8 cellular contexts compared by ENCODE assay signal in the genomic region with DNA sequence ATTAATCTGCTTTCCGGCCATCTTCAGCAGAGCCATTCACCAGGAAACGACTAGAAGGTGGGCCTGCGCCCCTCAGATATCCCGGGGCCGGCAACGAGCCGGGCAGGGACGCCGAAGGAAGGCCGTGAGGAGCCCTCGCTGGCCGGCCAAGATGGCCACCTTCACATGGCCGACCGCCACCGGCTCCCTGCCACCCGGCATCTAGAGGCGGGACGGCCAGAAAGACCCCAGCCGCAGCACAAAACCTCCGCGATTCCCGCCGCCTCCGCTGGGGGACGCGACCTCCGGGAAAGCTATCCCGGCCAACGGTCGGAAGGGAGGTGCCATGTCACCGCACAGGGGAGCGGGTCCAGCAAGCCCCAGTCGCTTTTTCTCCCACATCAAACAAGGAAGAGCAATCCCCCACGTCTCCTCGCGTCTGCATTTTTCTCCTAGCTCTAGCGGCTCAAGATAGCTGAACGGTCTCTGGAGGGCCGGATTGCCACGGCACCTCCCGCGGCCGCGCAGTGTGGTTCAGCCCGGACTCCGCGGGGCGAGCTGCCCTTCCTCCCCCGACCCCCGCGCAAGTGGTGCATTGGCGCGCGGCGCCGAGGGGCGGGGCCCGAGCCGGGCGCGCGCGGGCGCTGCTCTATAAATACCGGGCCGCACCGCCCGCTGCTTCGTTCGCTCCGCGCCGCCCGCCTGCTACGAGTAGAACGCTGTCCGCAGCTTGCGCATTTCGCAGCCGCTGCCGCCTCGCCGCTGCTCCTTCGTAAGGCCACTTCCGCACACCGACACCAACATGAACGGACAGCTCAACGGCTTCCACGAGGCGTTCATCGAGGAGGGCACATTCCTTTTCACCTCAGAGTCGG. TPM values are rescaled to one million over a fixed set of nuclear protein-coding genes. Genes with fewer than 3 reads are reported as not detected.
DNase-seq lines count a peak whose midpoint lies in the region; ATAC-seq and TF ChIP-seq lines count a peak whose summit lies in the region.

A gene (plus strand): TSS at position 662 of the 854 bp plus-strand sequence. CDS start 120 bp downstream, at position 782.

- no peaks in the 10 kb centered on the region for H3K27me3 ChIP-seq in BLaER1 treated with 17β-estradiol and CSF1 and Interleukin-3, amounts not matched to agents 10 nM and 100 nM
- no peaks in the 10 kb centered on the region for H3K27me3 ChIP-seq in left lung

- H3K36me3 Mint-ChIP-seq in activated CD4-positive, alpha-beta T cell treated with anti-CD3 and anti-CD28 coated beads, Interleukin-2, amount 10 ng/mL, durations not matched to agents 24 days and 14 days (ENCODE audit: low read depth): peaks cover 46% of the 10 kb centered on the region

- intact Hi-C loops in activated CD4-positive, alpha-beta T cell treated with anti-CD3 and anti-CD28 coated beads, Interleukin-2, amount 10 ng/mL, durations not matched to agents 24 days and 14 days (cut with micrococcal nuclease): loop anchor here (1.0 to 5.0 kb wide), 6 partner anchors 23 to 211 kb away; a partner anchor contains a TSS
- intact Hi-C loops in left lung (cut with DNase I): loop anchor here in 1 of 2 donors (5.0 kb wide), 1 partner anchor 111 kb away; no protein-coding TSS in a partner anchor

- peak within 1 kb of the TSS; percentile 79 to 99 (median 91) for H3K4me3 ChIP-seq in BLaER1 treated with 17β-estradiol and CSF1 and Interleukin-3, amounts not matched to agents 10 nM and 100 nM
- H3K4me3 ChIP-seq in coronary artery (peak within 1 kb of the TSS; percentile 91), left lung (peak within 1 kb of the TSS; percentile 99)

- H3K9ac ChIP-seq in BLaER1 treated with 17β-estradiol and CSF1 and Interleukin-3, amounts not matched to agents 10 nM and 100 nM: peak within 1 kb of the TSS; percentile 96 to 100 (median 99)

- peaks cover 36% of the 10 kb centered on the region for H3K4me1 Mint-ChIP-seq in activated CD4-positive, alpha-beta T cell treated with anti-CD3 and anti-CD28 coated beads, Interleukin-2, amount 10 ng/mL, durations not matched to agents 24 days and 14 days

- peaks cover 43 to 47% (median 46%) of the 10 kb centered on the region in 11 experiments for H4K20me1 ChIP-seq in BLaER1 treated with 17β-estradiol and CSF1 and Interleukin-3, amounts not matched to agents 10 nM and 100 nM

- no peaks in the 10 kb centered on the region for H3K9me3 Mint-ChIP-seq in activated CD4-positive, alpha-beta T cell treated with anti-CD3 and anti-CD28 coated beads, Interleukin-2, amount 10 ng/mL, durations not matched to agents 24 days and 14 days

- H3K4me1 ChIP-seq in BLaER1 treated with 17β-estradiol and CSF1 and Interleukin-3, amounts not matched to agents 10 nM and 100 nM: peaks cover 54 to 66% (median 61%) of the 10 kb centered on the region in 10 experiments
- peaks cover 24 to 72% of the 10 kb centered on the region in 2 donors for H3K4me1 ChIP-seq in left lung

- peak within 1 kb of the TSS; percentile 98 for H3K27ac Mint-ChIP-seq in activated CD4-positive, alpha-beta T cell treated with anti-CD3 and anti-CD28 coated beads, Interleukin-2, amount 10 ng/mL, durations not matched to agents 24 days and 14 days

- H3K4me3 Mint-ChIP-seq in activated CD4-positive, alpha-beta T cell treated with anti-CD3 and anti-CD28 coated beads, Interleukin-2, amount 10 ng/mL, durations not matched to agents 24 days and 14 days: peak within 1 kb of the TSS; percentile 96

- H3K4me2 ChIP-seq in BLaER1 treated with 17β-estradiol and CSF1 and Interleukin-3, amounts not matched to agents 10 nM and 100 nM: peak within 1 kb of the TSS; percentile 93 to 98 (median 97)

- no peaks in the 10 kb centered on the region for H3K9me3 ChIP-seq in BLaER1 treated with 17β-estradiol and CSF1 and Interleukin-3, amounts not matched to agents 10 nM and 100 nM (replicated peaks in 1 of 11)
- H3K9me3 ChIP-seq in left lung: no peaks in the 10 kb centered on the region

- peaks cover 38 to 42% (median 42%) of the 10 kb centered on the region in 11 experiments for H3K36me3 ChIP-seq in BLaER1 treated with 17β-estradiol and CSF1 and Interleukin-3, amounts not matched to agents 10 nM and 100 nM
- H3K36me3 ChIP-seq in left lung: peaks cover 5 to 33% of the 10 kb centered on the region in 2 donors

- H3K27me3 Mint-ChIP-seq in activated CD4-positive, alpha-beta T cell treated with anti-CD3 and anti-CD28 coated beads, Interleukin-2, amount 10 ng/mL, durations not matched to agents 24 days and 14 days: no peaks in the 10 kb centered on the region

- ATAC-seq in GM19324 (IDR thresholded peaks at IDR 0.05; ENCODE audit: low FRiP score, unreplicated experiment): peak; percentile 84
- ATAC-seq in HG03469 (IDR thresholded peaks at IDR 0.05; ENCODE audit: unreplicated experiment): peak; percentile 42
- peak; percentile 90 for ATAC-seq in left lung

- DNase-seq in NCI-H526 (lab: John Stamatoyannopoulos, UW): peak; percentile 87 to 97
- peak; percentile 97 for DNase-seq in activated CD4-positive, alpha-beta T cell treated with anti-CD3 and anti-CD28 coated beads, Interleukin-2, amount 10 ng/mL, durations not matched to agents 24 days and 14 days
- DNase-seq in coronary artery (ENCODE audit: low spot score): peak; percentile 96
- peak; percentile 92 to 97 for DNase-seq in left lung
- DNase-seq in stimulated activated CD4-positive, alpha-beta T cell treated with anti-CD3 and anti-CD28 coated beads, Interleukin-2, amount 100 ng/mL, for 48 hours: peak; percentile 89 to 91

- peak within 1 kb of the TSS; percentile 97 to 100 (median 99) for H3K27ac ChIP-seq in BLaER1 treated with 17β-estradiol and CSF1 and Interleukin-3, amounts not matched to agents 10 nM and 100 nM
- H3K27ac ChIP-seq in coronary artery: peak within 1 kb of the TSS; percentile 97 to 100
- H3K27ac ChIP-seq in left lung: peak within 1 kb of the TSS; percentile 99

- TF ChIP-seq CTCF in coronary artery (IDR thresholded peaks at IDR 0.05) (peak; percentile 53), left lung (IDR thresholded peaks at IDR 0.05) (peak; percentile 58 to 76)

RNA-seq across cellular contexts. Expression of the gene that starts here (rescaled TPM):
- 481 and 492 TPM in 2 replicates for total RNA-seq in activated CD4-positive, alpha-beta T cell treated with anti-CD3 and anti-CD28 coated beads, Interleukin-2, amount 10 ng/mL, durations not matched to agents 24 days and 14 days
- 100 to 1,000 TPM; 135 to 194 TPM for total RNA-seq in left lung

Comparison
In these comparisons a context has a peak if more than half of its experiments do, and no peak if none do; other contexts are left out.
1. Peak in every context shown above with its lines: DNase-seq, ATAC-seq, H3K4me3 ChIP-seq and H3K27ac ChIP-seq.